Comparison of ENCODE assay signal across 12 cellular contexts in genomic region chr6:168616807-168617756, GRCh38.
A peak's percentile ranks its signal among the peaks of the same experiment; 100 is the strongest.
DNase-seq lines count a peak whose midpoint lies in the region; ATAC-seq, FAIRE-seq and TF ChIP-seq lines count a peak whose summit lies in the region.
"Had no signal": no experiment of that assay in that cellular context is flagged by ENCODE, and none has a peak within 500 bp of the region (broad histone marks: within the 10 kb centered on the region; RNA-seq: fewer than 3 reads in every experiment).

No MANE protein-coding gene starts in this region.

- no peak overlapping the region for H2BK5ac ChIP-seq in H1 (ENCODE audit: low read depth, low read length)

- WGBS in SK-N-SH (ENCODE audit: low lambda C conversion rate): 36% methylated on average over 20 of the region's 22 CpGs
- WGBS in H1 (ENCODE audit: extremely low coverage in 1 of 2, insufficient coverage in 1 of 2, insufficient read length in 1 of 2, insufficient replicate concordance in 2 of 2, low coverage in 1 of 2, low lambda C conversion rate in 2 of 2, missing lambda C conversion rate in 1 of 2), 2 experiments: 83% methylated on average over 22 of the region's 22 CpGs; no CpG with 5 or more reads in 1 of the 2 experiments
- 51 to 56% methylated on average over 22 of the region's 22 CpGs for WGBS in tibial nerve, 2 donors

- TF ChIP-seq POLR2A in H1 (IDR thresholded peaks at IDR 0.05; ENCODE audit: control extremely low read depth in 1 of 2, low read depth in 2 of 2, low read length in 2 of 2) (no peak), tibial nerve (IDR thresholded peaks at IDR 0.05) (no peak), H54 (IDR thresholded peaks at IDR 0.05; ENCODE audit: low read depth, low read length) (no peak)

- H3K4me2 ChIP-seq in SK-N-SH (no peak overlapping the region), H1 (ENCODE audit: insufficient read depth in 1 of 2, low read depth in 2 of 2, low read length in 2 of 2) (no peak overlapping the region)

- no peak overlapping the region for H4K91ac ChIP-seq in H1 (replicated peaks; ENCODE audit: insufficient read length, low read length)

- no peak overlapping the region for H2BK12ac ChIP-seq in H1 (ENCODE audit: low read depth, low read length)

- no peaks in the 10 kb centered on the region for H3F3A ChIP-seq in SK-N-SH (replicated peaks; ENCODE audit: insufficient read depth)

- H3K9me3 ChIP-seq in SK-N-SH (no peaks in the 10 kb centered on the region), H1 (ENCODE audit: insufficient read depth in 2 of 2, low read depth in 1 of 2, low read length in 1 of 2) (peaks cover 8 to 26% of the 10 kb centered on the region in 2 experiments; a peak in 2 of 4 replicates), lower lobe of right lung (no peaks in the 10 kb centered on the region), tibial nerve (peaks cover 0 to 9% (median 0%) of the 10 kb centered on the region in 4 donors)
- H3K9me3 ChIP-seq: body of pancreas had no signal

- H3K4me3 ChIP-seq in SK-N-SH (ENCODE audit: low read depth in 2 of 2, low read length in 1 of 2): no peak overlapping the region
- H3K4me3 ChIP-seq in H1 (ENCODE audit: extremely low read depth in 1 of 4, insufficient read depth in 2 of 4, low read depth in 3 of 4, low read length in 4 of 4): no peak overlapping the region
- H3K4me3 ChIP-seq in lower lobe of right lung: no peak overlapping the region
- H3K4me3 ChIP-seq in tibial nerve: no peak overlapping the region
- H3K4me3 ChIP-seq: body of pancreas, GM23248 had no signal

- no peaks in the 10 kb centered on the region for H3K27me3 Mint-ChIP-seq in activated CD4-positive, alpha-beta memory T cell treated with anti-CD3 and anti-CD28 coated beads, Interleukin-2, amount 10 ng/mL, durations not matched to agents 7 days and 5 days

- H3K23me2 ChIP-seq in H1 (ENCODE audit: low read depth, low read length): no peaks in the 10 kb centered on the region

- FAIRE-seq in H1 (lab: Jason Lieb, UNC) (no peak), H54 (lab: Jason Lieb, UNC) (no peak)
- FAIRE-seq: TTC549 had no signal

- H3K23ac ChIP-seq in H1 (ENCODE audit: insufficient read length): no peak overlapping the region

- H3K9me3 Mint-ChIP-seq in activated CD4-positive, alpha-beta memory T cell treated with anti-CD3 and anti-CD28 coated beads, Interleukin-2, amount 10 ng/mL, durations not matched to agents 7 days and 5 days: peaks cover 21% of the 10 kb centered on the region

- H2AFZ ChIP-seq in SK-N-SH (ENCODE audit: low read depth): no peak overlapping the region
- no peak overlapping the region for H2AFZ ChIP-seq in H1 (ENCODE audit: low read length)
- H2AFZ ChIP-seq: GM23248 had no signal

- no peaks in the 10 kb centered on the region; a peak in 1 of 4 replicates for H3K4me1 ChIP-seq in SK-N-SH (ENCODE audit: control insufficient read depth in 1 of 2, insufficient read depth in 2 of 2, low read depth in 1 of 2, low read length in 1 of 2)
- no peaks in the 10 kb centered on the region; a peak in 1 of 7 replicates for H3K4me1 ChIP-seq in H1 (replicated peaks in 1 of 4; ENCODE audit: control insufficient read depth in 3 of 4, insufficient read depth in 4 of 4, low read length in 3 of 4)
- H3K4me1 ChIP-seq in lower lobe of right lung: no peaks in the 10 kb centered on the region
- peaks cover 0 to 14% (median 0%) of the 10 kb centered on the region in 4 donors for H3K4me1 ChIP-seq in tibial nerve
- H3K4me1 ChIP-seq: body of pancreas had no signal

- no peak overlapping the region for H3K27ac Mint-ChIP-seq in activated CD4-positive, alpha-beta memory T cell treated with anti-CD3 and anti-CD28 coated beads, Interleukin-2, amount 10 ng/mL, durations not matched to agents 7 days and 5 days

- H4K20me1 ChIP-seq in SK-N-SH (ENCODE audit: insufficient read depth) (no peaks in the 10 kb centered on the region), H1 (replicated peaks in 1 of 2; ENCODE audit: control insufficient read depth in 1 of 2, insufficient read depth in 2 of 2, low read length in 2 of 2) (no peaks in the 10 kb centered on the region)

- no peak overlapping the region for H2BK15ac ChIP-seq in H1 (ENCODE audit: low read length)

- POLR2A ChIA-PET in SK-N-SH (lab: Yijun Ruan, JAX): no interaction called here
- POLR2A ChIA-PET in H1 (lab: Charles Lee; ENCODE audit: partially characterized antibody): no interaction called here
- POLR2A ChIA-PET in activated CD4-positive, alpha-beta memory T cell treated with anti-CD3 and anti-CD28 coated beads, Interleukin-2, amount 10 ng/mL, durations not matched to agents 7 days and 5 days (lab: Charles Lee): no interaction called here

- no peak overlapping the region for H2BK20ac ChIP-seq in H1 (ENCODE audit: low read length)

- no peak for TF ChIP-seq EP300 in SK-N-SH (IDR thresholded peaks at IDR 0.05; ENCODE audit: borderline replicate concordance in 1 of 2, low read depth in 1 of 2, low read length in 1 of 2)
- no peak for TF ChIP-seq EP300 in H1 (IDR thresholded peaks at IDR 0.05; ENCODE audit: borderline replicate concordance in 1 of 2, low read depth in 2 of 2, low read length in 2 of 2)
- peak in 1 of 2 donors; percentile 21 for TF ChIP-seq EP300 in tibial nerve (IDR thresholded peaks at IDR 0.05)

- no peak overlapping the region for H3K56ac ChIP-seq in H1 (replicated peaks; ENCODE audit: insufficient read length, low read depth, low read length)

- DNase-seq in SK-N-SH (peak; percentile 70), H1 (ENCODE audit: low read depth in 1 of 2, low spot score in 2 of 2) (no peak), lower lobe of right lung (no peak), tibial nerve (ENCODE audit: low spot score in 2 of 2) (peak in 1 of 2 donors; percentile 28), H54 (ENCODE audit: insufficient read length, low spot score) (no peak)
- no peak for DNase-seq in activated CD4-positive, alpha-beta memory T cell treated with anti-CD3 and anti-CD28 coated beads, Interleukin-2, amount 10 ng/mL, durations not matched to agents 7 days and 5 days
- DNase-seq: body of pancreas, GDM1, GM23248 had no signal

- no peak overlapping the region for H3K4me3 Mint-ChIP-seq in activated CD4-positive, alpha-beta memory T cell treated with anti-CD3 and anti-CD28 coated beads, Interleukin-2, amount 10 ng/mL, durations not matched to agents 7 days and 5 days

- intact Hi-C loops in lower lobe of right lung (cut with DNase I): no loop called here

- no peak overlapping the region for H4K8ac ChIP-seq in H1 (ENCODE audit: extremely low read depth, insufficient read depth, low read length)

- no peaks in the 10 kb centered on the region for H3K79me1 ChIP-seq in H1 (ENCODE audit: low read depth, low read length)

- H3K9ac ChIP-seq in SK-N-SH: no peak overlapping the region
- H3K9ac ChIP-seq in H1 (replicated peaks in 1 of 4; ENCODE audit: extremely low read depth in 1 of 4, low read depth in 3 of 4, low read length in 3 of 4): no peak overlapping the region
- H3K9ac ChIP-seq: GM23248 had no signal

- H3K18ac ChIP-seq in H1 (ENCODE audit: extremely low read depth, low read length): no peak overlapping the region

- no peak overlapping the region for H4K5ac ChIP-seq in H1 (ENCODE audit: insufficient read length, low read depth, low read length)

- ATAC-seq in SK-N-SH treated with all-trans-retinoic acid at 6 μM for 48 hours (no peak), lower lobe of right lung (peak in 1 of 2 donors; percentile 54), GM18517 (IDR thresholded peaks at IDR 0.05; ENCODE audit: unreplicated experiment) (no peak)
- ATAC-seq: body of pancreas had no signal

- H3K36me3 ChIP-seq in SK-N-SH (replicated peaks in 1 of 2; ENCODE audit: control insufficient read depth in 1 of 2, insufficient read depth in 2 of 2, low read length in 1 of 2): no peaks in the 10 kb centered on the region
- no peaks in the 10 kb centered on the region for H3K36me3 ChIP-seq in H1 (ENCODE audit: control insufficient read depth in 2 of 4, insufficient read depth in 4 of 4, low read length in 3 of 4)
- H3K36me3 ChIP-seq in lower lobe of right lung: no peaks in the 10 kb centered on the region
- H3K36me3 ChIP-seq in tibial nerve: peaks cover 0 to 9% (median 0%) of the 10 kb centered on the region in 3 donors

- no peak overlapping the region for H2AK5ac ChIP-seq in H1 (ENCODE audit: low read depth, low read length)

- no peak overlapping the region for H2BK120ac ChIP-seq in H1 (replicated peaks; ENCODE audit: low read depth, low read length)

- CTCF ChIA-PET in SK-N-SH (lab: Yijun Ruan, JAX): interaction anchor here (0.7 to 2.1 kb wide), 16 partner anchors 9 to 269 kb away, joined by 3 to 15 read pairs (median 4); no protein-coding TSS in a partner anchor
- CTCF ChIA-PET in H1 (lab: Charles Lee; ENCODE audit: partially characterized antibody): interaction anchor here (0.6 to 2.0 kb wide), 8 partner anchors 10 to 260 kb away, joined by 3 to 8 read pairs (median 3); no protein-coding TSS in a partner anchor
- CTCF ChIA-PET in activated CD4-positive, alpha-beta memory T cell treated with anti-CD3 and anti-CD28 coated beads, Interleukin-2, amount 10 ng/mL, durations not matched to agents 7 days and 5 days (lab: Charles Lee): no interaction called here

- TF ChIP-seq RAD21 in SK-N-SH (IDR thresholded peaks at IDR 0.05; ENCODE audit: low read length): peak; percentile 67
- peak; percentile 57 to 68 for TF ChIP-seq RAD21 in H1 (IDR thresholded peaks at IDR 0.05 in 1 of 2, conservative IDR thresholded peaks at IDR 0.05 in 1 of 2; ENCODE audit: low read depth in 2 of 2, low read length in 2 of 2)

- H3K27ac ChIP-seq in SK-N-SH (ENCODE audit: low read depth in 2 of 2, low read length in 1 of 2) (no peak overlapping the region), H1 (ENCODE audit: low read depth, low read length) (no peak overlapping the region), lower lobe of right lung (no peak overlapping the region), tibial nerve (peak overlapping the region in 1 of 4 donors; percentile 41)
- H3K27ac ChIP-seq: body of pancreas, GM23248 had no signal

- no peaks in the 10 kb centered on the region for H3K27me3 ChIP-seq in SK-N-SH (ENCODE audit: insufficient read depth)
- H3K27me3 ChIP-seq in H1 (replicated peaks in 1 of 4; ENCODE audit: control insufficient read depth in 3 of 4, extremely low read depth in 1 of 4, insufficient read depth in 3 of 4, low read length in 3 of 4): no peaks in the 10 kb centered on the region
- H3K27me3 ChIP-seq in lower lobe of right lung (ENCODE audit: low read depth): no peaks in the 10 kb centered on the region
- no peaks in the 10 kb centered on the region for H3K27me3 ChIP-seq in tibial nerve
- H3K27me3 ChIP-seq: body of pancreas had no signal

- H3K4ac ChIP-seq in H1 (replicated peaks; ENCODE audit: insufficient read length, low read depth, low read length): no peak overlapping the region

- H3K79me2 ChIP-seq in SK-N-SH (ENCODE audit: insufficient read depth) (no peaks in the 10 kb centered on the region), H1 (ENCODE audit: control insufficient read depth in 1 of 2, insufficient read depth in 2 of 2, low read length in 2 of 2) (no peaks in the 10 kb centered on the region)

- H3K4me1 Mint-ChIP-seq in activated CD4-positive, alpha-beta memory T cell treated with anti-CD3 and anti-CD28 coated beads, Interleukin-2, amount 10 ng/mL, durations not matched to agents 7 days and 5 days: peaks cover 17% of the 10 kb centered on the region

- H3K36me3 Mint-ChIP-seq in activated CD4-positive, alpha-beta memory T cell treated with anti-CD3 and anti-CD28 coated beads, Interleukin-2, amount 10 ng/mL, durations not matched to agents 7 days and 5 days (ENCODE audit: low read depth): no peaks in the 10 kb centered on the region

- H3K14ac ChIP-seq in H1 (ENCODE audit: insufficient read length): no peak overlapping the region

- H3K9me2 ChIP-seq in SK-N-SH: no peaks in the 10 kb centered on the region

- TF ChIP-seq CTCF in SK-N-SH (IDR thresholded peaks at IDR 0.05) (no peak), H1 (IDR thresholded peaks at IDR 0.05; ENCODE audit: control extremely low read depth in 1 of 3, insufficient read depth in 1 of 3, low read depth in 1 of 3, low read length in 3 of 3) (peak; percentile 19 to 43 (median 30); a peak in 3 of 4 replicates), lower lobe of right lung (IDR thresholded peaks at IDR 0.05) (peak; percentile 9), tibial nerve (IDR thresholded peaks at IDR 0.05) (peak in 3 of 5 experiments; percentile 21 to 60 (median 42))

Comparison
In these comparisons a context has a peak if more than half of its experiments do, and no peak if none do; other contexts are left out.
1. Of the 17 proteins assayed by ChIP-seq in both H1 and SK-N-SH: peak only in H1: CTCF; only in SK-N-SH: none; in both: RAD21; in neither: 15.